ENCODE assay signal across 8 cellular contexts in the genomic region with DNA sequence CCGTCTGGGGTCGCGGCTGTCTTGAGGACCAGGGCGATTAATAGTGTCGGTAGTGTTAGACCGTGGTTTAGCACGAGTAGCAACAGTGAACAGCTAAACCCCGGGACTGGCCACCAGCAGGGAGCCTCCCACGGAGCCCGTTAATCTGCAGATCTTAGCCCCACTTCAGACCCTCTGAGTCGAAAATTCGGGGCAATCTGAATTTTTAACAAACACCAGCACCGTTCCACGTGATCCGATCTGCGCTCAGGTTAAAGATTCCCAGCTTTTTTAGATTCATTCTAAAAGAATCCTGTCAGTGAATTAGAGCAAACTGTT. TPM values are rescaled to one million over a fixed set of nuclear protein-coding genes. Genes with fewer than 3 reads are reported as not detected.
DNase-seq lines count a peak whose midpoint lies in the region; TF ChIP-seq lines count a peak whose summit lies in the region.

No MANE protein-coding gene starts in this region.

- POLR2A ChIA-PET in activated CD4-positive, alpha-beta memory T cell treated with anti-CD3 and anti-CD28 coated beads, Interleukin-2, amount 10 ng/mL, durations not matched to agents 7 days and 5 days (lab: Charles Lee), result interaction anchor here (0.8 to 2.2 kb wide), 8 partner anchors 9 to 77 kb away, joined by 3 to 8 read pairs (median 5); no protein-coding TSS in a partner anchor
- POLR2A ChIA-PET in GM10248 (lab: Yijun Ruan, JAX), result no interaction called here

- H3K9me3 Mint-ChIP-seq in activated CD4-positive, alpha-beta memory T cell treated with anti-CD3 and anti-CD28 coated beads, Interleukin-2, amount 10 ng/mL, durations not matched to agents 7 days and 5 days, result no peaks in the 10 kb centered on the region

- TF ChIP-seq CTCF in GM10248 (IDR thresholded peaks at IDR 0.05; ENCODE audit: control extremely low read depth, extremely low read depth, low read depth, missing control alignments), result no peak

- H3K36me3 ChIP-seq in iPS-15b (ENCODE audit: control insufficient read depth, insufficient read depth, low read length) (peaks cover under 1% of the 10 kb centered on the region), subcutaneous abdominal adipose tissue (ENCODE audit: control insufficient read depth in 5 of 5, insufficient read depth in 5 of 5, low read length in 5 of 5) (peaks cover 2 to 10% (median 5%) of the 10 kb centered on the region in 5 donors)

- H3K36me3 Mint-ChIP-seq in activated CD4-positive, alpha-beta memory T cell treated with anti-CD3 and anti-CD28 coated beads, Interleukin-2, amount 10 ng/mL, durations not matched to agents 7 days and 5 days (ENCODE audit: low read depth), result peaks cover 21% of the 10 kb centered on the region

- DNase-seq in NCI-H1694 (lab: John Stamatoyannopoulos, UW) (peak; percentile 22), NCI-H1694 treated with DMSO at 0.1 percent for 48 hours (lab: John Stamatoyannopoulos, UW) (no peak), GM10248 (ENCODE audit: extremely low spot score) (no peak), OCI-M2 (lab: John Stamatoyannopoulos, UW; ENCODE audit: unreplicated experiment) (no peak), C1 segment of cervical spinal cord (lab: John Stamatoyannopoulos, UW) (no peak)
- no peak for DNase-seq in activated CD4-positive, alpha-beta memory T cell treated with anti-CD3 and anti-CD28 coated beads, Interleukin-2, amount 10 ng/mL, durations not matched to agents 7 days and 5 days

- H3K9ac ChIP-seq in iPS-15b (ENCODE audit: low read depth, low read length) (peak overlapping the region; percentile 61), subcutaneous abdominal adipose tissue (ENCODE audit: low read length in 5 of 5) (peak overlapping the region; percentile 48 to 94 (median 82))

- H3K9me3 ChIP-seq in iPS-15b (ENCODE audit: control insufficient read depth, insufficient read depth, low read length) (no peaks in the 10 kb centered on the region), subcutaneous abdominal adipose tissue (ENCODE audit: control insufficient read depth in 5 of 5, low read length in 5 of 5) (no peaks in the 10 kb centered on the region)

- H3K4me3 ChIP-seq in iPS-15b (ENCODE audit: low read depth, low read length), result peak overlapping the region; percentile 97
- H3K4me3 ChIP-seq in subcutaneous abdominal adipose tissue (ENCODE audit: low read depth in 1 of 5, low read length in 5 of 5), result peak overlapping the region; percentile 79 to 100 (median 99)

- peak overlapping the region; percentile 98 for H3K4me3 Mint-ChIP-seq in activated CD4-positive, alpha-beta memory T cell treated with anti-CD3 and anti-CD28 coated beads, Interleukin-2, amount 10 ng/mL, durations not matched to agents 7 days and 5 days

- peak overlapping the region; percentile 92 for H3K27ac ChIP-seq in subcutaneous abdominal adipose tissue (ENCODE audit: low read depth, low read length)

- CTCF ChIA-PET in activated CD4-positive, alpha-beta memory T cell treated with anti-CD3 and anti-CD28 coated beads, Interleukin-2, amount 10 ng/mL, durations not matched to agents 7 days and 5 days (lab: Charles Lee), result interaction anchor here (0.7 to 3.2 kb wide), 4 partner anchors 9 to 1260 kb away, joined by 3 to 16 read pairs (median 8); a partner anchor contains a TSS
- CTCF ChIA-PET in GM10248 (lab: Yijun Ruan, JAX), result interaction anchor here (0.8 to 1.0 kb wide), 3 partner anchors 75 to 432 kb away, joined by 3 to 5 read pairs (median 3); a partner anchor contains a TSS

- H3K4me1 ChIP-seq in iPS-15b (ENCODE audit: control insufficient read depth, insufficient read depth, low read length) (peaks cover 8% of the 10 kb centered on the region), subcutaneous abdominal adipose tissue (ENCODE audit: control insufficient read depth in 5 of 5, insufficient read depth in 5 of 5, low read length in 5 of 5) (peaks cover 0 to 38% (median 26%) of the 10 kb centered on the region in 5 donors)

- H3K27me3 ChIP-seq in iPS-15b (ENCODE audit: control insufficient read depth, insufficient read depth, low read length) (no peaks in the 10 kb centered on the region), subcutaneous abdominal adipose tissue (ENCODE audit: control insufficient read depth in 5 of 5, insufficient read depth in 4 of 5, low read length in 5 of 5) (no peaks in the 10 kb centered on the region)

- no peaks in the 10 kb centered on the region for H3K27me3 Mint-ChIP-seq in activated CD4-positive, alpha-beta memory T cell treated with anti-CD3 and anti-CD28 coated beads, Interleukin-2, amount 10 ng/mL, durations not matched to agents 7 days and 5 days

- H3K27ac Mint-ChIP-seq in activated CD4-positive, alpha-beta memory T cell treated with anti-CD3 and anti-CD28 coated beads, Interleukin-2, amount 10 ng/mL, durations not matched to agents 7 days and 5 days, result peak overlapping the region; percentile 97

- peaks cover 26% of the 10 kb centered on the region for H3K4me1 Mint-ChIP-seq in activated CD4-positive, alpha-beta memory T cell treated with anti-CD3 and anti-CD28 coated beads, Interleukin-2, amount 10 ng/mL, durations not matched to agents 7 days and 5 days

RNA-seq across cellular contexts. Expression of a gene that starts 0.5 kb away (rescaled TPM):
- total RNA-seq in activated CD4-positive, alpha-beta memory T cell treated with anti-CD3 and anti-CD28 coated beads, Interleukin-2, amount 10 ng/mL, durations not matched to agents 7 days and 5 days, result 100 to 1,000 TPM; 282 to 287 TPM

RNA-seq across cellular contexts. Expression of a gene that starts 5.6 kb away (rescaled TPM):
- 10 to 100 TPM; 59.2 to 63.2 TPM for total RNA-seq in activated CD4-positive, alpha-beta memory T cell treated with anti-CD3 and anti-CD28 coated beads, Interleukin-2, amount 10 ng/mL, durations not matched to agents 7 days and 5 days

RNA-seq across cellular contexts. Expression of a gene that starts 26.5 kb away (rescaled TPM):
- 1 to 10 TPM; 7.9 to 8.3 TPM for total RNA-seq in activated CD4-positive, alpha-beta memory T cell treated with anti-CD3 and anti-CD28 coated beads, Interleukin-2, amount 10 ng/mL, durations not matched to agents 7 days and 5 days
